16 cellular contexts compared by ENCODE assay signal in genomic region chr5:12392246-12392645, GRCh38.
"Had no signal": no experiment of that assay in that cellular context is flagged by ENCODE, and none has a peak within 500 bp of the region (broad histone marks: within the 10 kb centered on the region; RNA-seq: fewer than 3 reads in every experiment).

No MANE protein-coding gene starts in this region.

- H3K36me3 Mint-ChIP-seq: stimulated activated effector memory CD8-positive, alpha-beta T cell treated with anti-CD3 and anti-CD28 coated beads, Interleukin-12 subunit alpha, Interleukin-12 subunit beta, amount 100 ng/mL, for 72 hours had no signal

- H3K4me1 ChIP-seq: left ventricle myocardium inferior, stomach had no signal

- H3K27ac ChIP-seq: left ventricle myocardium inferior, stomach had no signal

- H3K27me3 Mint-ChIP-seq: activated T-cell treated with anti-CD3 and anti-CD28 coated beads, Interleukin-2, amount 50 U/mL, for 24 hours had no signal

- H3K27me3 ChIP-seq: stomach had no signal

- H3K4me3 ChIP-seq: left ventricle myocardium inferior, stomach had no signal

- H3K27ac Mint-ChIP-seq: activated CD8-positive, alpha-beta T cell treated with anti-CD3 and anti-CD28 coated beads, Interleukin-2, amount 10 ng/mL, durations not matched to agents 7 days and 5 days; activated naive CD4-positive, alpha-beta T cell treated with anti-CD3 and anti-CD28 coated beads for 36 hours; activated T-cell treated with anti-CD3 and anti-CD28 coated beads, Interleukin-2, amount 50 U/mL, for 24 hours; stimulated activated effector memory CD8-positive, alpha-beta T cell treated with anti-CD3 and anti-CD28 coated beads, Interleukin-12 subunit alpha, Interleukin-12 subunit beta, amount 100 ng/mL, for 72 hours had no signal

- H3K9me3 Mint-ChIP-seq: neural crest cell had no signal

- H3K4me3 Mint-ChIP-seq: activated CD8-positive, alpha-beta T cell treated with anti-CD3 and anti-CD28 coated beads, Interleukin-2, amount 10 ng/mL, durations not matched to agents 7 days and 5 days; activated naive CD4-positive, alpha-beta T cell treated with anti-CD3 and anti-CD28 coated beads for 36 hours; activated T-cell treated with anti-CD3 and anti-CD28 coated beads, Interleukin-2, amount 50 U/mL, for 24 hours; neural crest cell; stimulated activated effector memory CD8-positive, alpha-beta T cell treated with anti-CD3 and anti-CD28 coated beads, Interleukin-12 subunit alpha, Interleukin-12 subunit beta, amount 100 ng/mL, for 72 hours had no signal

- H3K4me1 Mint-ChIP-seq: stimulated activated effector memory CD8-positive, alpha-beta T cell treated with anti-CD3 and anti-CD28 coated beads, Interleukin-12 subunit alpha, Interleukin-12 subunit beta, amount 100 ng/mL, for 72 hours had no signal

- H3K9me3 ChIP-seq: stomach had no signal

- H3K36me3 ChIP-seq: left ventricle myocardium inferior, stomach had no signal

- DNase-seq: activated CD4-positive, alpha-beta T cell treated with anti-CD3 and anti-CD28 coated beads for 48 hours; activated CD4-positive, CD25-positive, alpha-beta regulatory T cell; activated CD8-positive, alpha-beta T cell treated with anti-CD3 and anti-CD28 coated beads, Interleukin-2, amount 10 ng/mL, durations not matched to agents 7 days and 5 days; activated naive CD4-positive, alpha-beta T cell treated with anti-CD3 and anti-CD28 coated beads for 36 hours; activated T-cell treated with anti-CD3 and anti-CD28 coated beads, Interleukin-2, amount 50 U/mL, for 24 hours; dermis blood vessel endothelial cell; effector memory CD4-positive, alpha-beta T cell; glutamatergic neuron; left ventricle myocardium inferior; stimulated activated CD4-positive, alpha-beta T cell treated with anti-CD3 and anti-CD28 coated beads, Interleukin-4, amount 100 ng/mL, for 24 hours; stomach; T-helper 9 cell; trophoblast cell had no signal

- ATAC-seq: activated CD8-positive, alpha-beta T cell treated with anti-CD3 and anti-CD28 coated beads, Interleukin-2, amount 10 ng/mL, durations not matched to agents 7 days and 5 days; sciatic nerve; stimulated activated effector memory CD8-positive, alpha-beta T cell treated with anti-CD3 and anti-CD28 coated beads, Interleukin-12 subunit alpha, Interleukin-12 subunit beta, amount 100 ng/mL, for 72 hours had no signal
